10 cellular contexts compared by ENCODE assay signal in the genomic region with DNA sequence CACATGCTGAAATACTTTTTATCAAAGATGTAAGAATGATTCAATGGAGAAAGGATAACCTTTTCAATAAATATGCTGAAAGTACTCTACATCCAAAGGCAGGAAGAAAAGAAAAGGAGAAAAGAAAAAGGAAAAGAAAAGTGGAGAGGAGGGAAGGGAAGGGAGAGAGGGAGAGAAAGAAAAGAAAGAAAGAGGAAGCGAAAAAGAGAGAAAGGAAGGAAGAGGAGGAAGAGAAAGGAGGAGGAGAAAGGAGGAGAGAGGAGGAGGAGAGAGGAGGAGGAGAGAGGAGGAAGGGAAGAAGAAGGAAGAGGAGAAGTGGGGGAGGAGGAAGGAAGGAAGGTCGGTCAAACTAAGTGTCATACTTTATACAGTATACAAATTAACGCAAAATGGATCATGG.
"Had no signal": no experiment of that assay in that cellular context is flagged by ENCODE, and none has a peak within 500 bp of the region (broad histone marks: within the 10 kb centered on the region; RNA-seq: fewer than 3 reads in every experiment).

No MANE protein-coding gene starts in this region.

- H3K4me3 ChIP-seq: GM23248 had no signal

- H3K36me3 Mint-ChIP-seq: IgD-negative memory B cell had no signal

- H3K27me3 Mint-ChIP-seq: IgD-negative memory B cell had no signal

- H3K27ac ChIP-seq: GM23248, HL-60, KMS-11 had no signal

- DNase-seq: GM23248, GOT3, H9, HCEC 1CT, HFFc6, KBM-7 had no signal

- H3K4me3 Mint-ChIP-seq: H9, HFFc6, IgD-negative memory B cell had no signal

- H3K27ac Mint-ChIP-seq: H9, HFFc6, IgD-negative memory B cell had no signal

- ATAC-seq: HepG2 had no signal

- H3K4me1 Mint-ChIP-seq: IgD-negative memory B cell had no signal
